ENCODE assay signal across 23 cellular contexts in genomic region chr12:83168756-83169155, GRCh38.
A peak's percentile ranks its signal among the peaks of the same experiment; 100 is the strongest.
DNase-seq lines count a peak whose midpoint lies in the region; ATAC-seq, FAIRE-seq and TF ChIP-seq lines count a peak whose summit lies in the region.
"Had no signal": no experiment of that assay in that cellular context is flagged by ENCODE, and none has a peak within 500 bp of the region (broad histone marks: within the 10 kb centered on the region; RNA-seq: fewer than 3 reads in every experiment).

No MANE protein-coding gene starts in this region.

- no peak overlapping the region for H3K27ac ChIP-seq in small intestine (ENCODE audit: low read depth in 1 of 2, low read length in 1 of 2)

- H3K9me3 ChIP-seq in small intestine (ENCODE audit: control insufficient read depth, low read depth): peaks cover 1% of the 10 kb centered on the region
- H3K9me3 ChIP-seq: BE2C had no signal

- H3K4me3 ChIP-seq in epithelial cell of proximal tubule (ENCODE audit: low read depth, low read length) (no peak overlapping the region), small intestine (ENCODE audit: low read depth in 1 of 2, low read length in 2 of 2) (no peak overlapping the region)

- H3K27me3 ChIP-seq in small intestine (ENCODE audit: control insufficient read depth in 2 of 2, insufficient read depth in 2 of 2, low read length in 2 of 2): no peaks in the 10 kb centered on the region
- H3K27me3 ChIP-seq: BE2C had no signal

- no peak for TF ChIP-seq CTCF in epithelial cell of proximal tubule (conservative IDR thresholded peaks at IDR 0.05; ENCODE audit: low read depth, low read length)

- no peak for ATAC-seq in HG03095 (IDR thresholded peaks at IDR 0.05; ENCODE audit: unreplicated experiment)
- ATAC-seq: HCT116, HepG2 had no signal

- peak; percentile 16 for DNase-seq in Caki2 (ENCODE audit: low read depth)
- DNase-seq in epithelial cell of proximal tubule (ENCODE audit: low read depth): peak; percentile 50
- peak; percentile 20 for DNase-seq in left kidney (ENCODE audit: low read depth, low spot score)
- DNase-seq in renal cortical epithelial cell (ENCODE audit: low read depth): peak; percentile 68
- no peak for DNase-seq in small intestine
- DNase-seq in iPS-NIHi11 (ENCODE audit: low spot score): no peak
- DNase-seq: ACHN; BE2C; C1 segment of cervical spinal cord; CD4-positive, CD25-positive, alpha-beta regulatory T cell; CD8-positive, alpha-beta memory T cell; COR-L47; DMS79 treated with DMSO at 0.1 percent for 48 hours; GF-D8; GOT3; H7; HFFc6; KBM-7 had no signal

- in situ Hi-C loops in Caki2 (cut with HindIII; ENCODE audit: low pct_unique_long_range_greater_than_20kb, low sequenced_read_pairs): no loop called here

- H3K36me3 ChIP-seq in small intestine (ENCODE audit: control insufficient read depth in 2 of 2, insufficient read depth in 2 of 2, low read length in 2 of 2): no peaks in the 10 kb centered on the region
- H3K36me3 ChIP-seq: BE2C had no signal

- WGBS in small intestine, 3 donors: 63 to 86% (median 74%) methylated on average over 1 of the region's 1 CpG

- no peaks in the 10 kb centered on the region for H3K4me1 ChIP-seq in small intestine (ENCODE audit: control insufficient read depth in 2 of 2, insufficient read depth in 1 of 2, low read depth in 1 of 2, low read length in 1 of 2)
- H3K4me1 ChIP-seq: BE2C had no signal

- FAIRE-seq in small intestine (lab: Jason Lieb, UNC): no peak
- FAIRE-seq: D721Med, GM19239, HepG2 had no signal

Comparison
In these comparisons a context has a peak if more than half of its experiments do, and no peak if none do; other contexts are left out.
1. DNase-seq: peak in Caki2 (single experiment), epithelial cell of proximal tubule (single experiment), left kidney (single experiment) and renal cortical epithelial cell (single experiment); none in small intestine (single experiment) and iPS-NIHi11 (single experiment).